In genomic region chr5:141957367-141957993, GRCh38 we compare ENCODE assay signal across 13 cellular contexts. TPM values are rescaled to one million over a fixed set of nuclear protein-coding genes. Genes with fewer than 3 reads are reported as not detected.
DNase-seq lines count a peak whose midpoint lies in the region; ATAC-seq and TF ChIP-seq lines count a peak whose summit lies in the region.
"Had no signal": no experiment of that assay in that cellular context is flagged by ENCODE, and none has a peak within 500 bp of the region (broad histone marks: within the 10 kb centered on the region; RNA-seq: fewer than 3 reads in every experiment).

No MANE protein-coding gene starts in this region.

- H3K4me3 ChIP-seq in GM23338 (no peak overlapping the region), mesodermal cell (ENCODE audit: extremely low read depth, insufficient read depth, low read length, poor library complexity, severe bottlenecking) (no peak overlapping the region)

- no peaks in the 10 kb centered on the region for H3K9me2 ChIP-seq in GM23338 (ENCODE audit: insufficient read depth)

- H3K27ac ChIP-seq in GM23338 (ENCODE audit: low read depth) (no peak overlapping the region), mesodermal cell (ENCODE audit: low read depth, low read length, severe bottlenecking) (peak overlapping the region; percentile 51)

- H2AFZ ChIP-seq in GM23338, result peak overlapping the region; percentile 15

- intact Hi-C loops in activated CD4-positive, alpha-beta memory T cell treated with anti-CD3 and anti-CD28 coated beads for 36 hours (cut with micrococcal nuclease), result no loop called here

- H3K36me3 Mint-ChIP-seq in GM23338 (ENCODE audit: low read depth), result no peaks in the 10 kb centered on the region
- no peaks in the 10 kb centered on the region for H3K36me3 Mint-ChIP-seq in activated CD4-positive, alpha-beta memory T cell treated with anti-CD3 and anti-CD28 coated beads for 36 hours

- H3K27me3 ChIP-seq in GM23338 (ENCODE audit: insufficient read depth), result no peaks in the 10 kb centered on the region

- H3K9me3 Mint-ChIP-seq in GM23338, result no peaks in the 10 kb centered on the region
- H3K9me3 Mint-ChIP-seq in activated CD4-positive, alpha-beta memory T cell treated with anti-CD3 and anti-CD28 coated beads for 36 hours, result no peaks in the 10 kb centered on the region

- H3K4me3 Mint-ChIP-seq in GM23338, result no peak overlapping the region
- H3K4me3 Mint-ChIP-seq in activated CD4-positive, alpha-beta memory T cell treated with anti-CD3 and anti-CD28 coated beads for 36 hours, result peak overlapping the region; percentile 54

- no peaks in the 10 kb centered on the region for H3F3A ChIP-seq in GM23338 (replicated peaks; ENCODE audit: low read depth)

- H3K4me1 Mint-ChIP-seq in GM23338, result peaks cover 37% of the 10 kb centered on the region
- peaks cover 39% of the 10 kb centered on the region for H3K4me1 Mint-ChIP-seq in activated CD4-positive, alpha-beta memory T cell treated with anti-CD3 and anti-CD28 coated beads for 36 hours (ENCODE audit: low read depth)

- DNase-seq in SKM-1 treated with dmso at 0.1 percent for 144 hours (lab: John Stamatoyannopoulos, UW; ENCODE audit: unreplicated experiment), result peak; percentile 48
- DNase-seq in SKM-1 (lab: John Stamatoyannopoulos, UW; ENCODE audit: unreplicated experiment), result no peak
- DNase-seq in GM23338 (ENCODE audit: low spot score), result peak; percentile 25
- no peak for DNase-seq in activated CD4-positive, alpha-beta memory T cell treated with anti-CD3 and anti-CD28 coated beads for 36 hours
- DNase-seq in NCI-H345 treated with DMSO at 0.1 percent for 48 hours (lab: John Stamatoyannopoulos, UW; ENCODE audit: unreplicated experiment), result no peak
- DNase-seq in dermis blood vessel endothelial cell, result no peak
- DNase-seq: left colon; NCI-H1417 treated with DMSO at 0.1 percent for 48 hours; stimulated activated CD4-positive, alpha-beta T cell treated with anti-CD3 and anti-CD28 coated beads, Interleukin-1b, Interleukin-23, amount 100 ng/mL, for 48 hours had no signal

- peaks cover 16% of the 10 kb centered on the region; the same call in 1 of the 2 replicates for H3K4me1 ChIP-seq in GM23338 (ENCODE audit: insufficient read depth)
- peaks cover 23% of the 10 kb centered on the region for H3K4me1 ChIP-seq in mesodermal cell (ENCODE audit: control insufficient read depth, insufficient read depth, low read length, poor library complexity, severe bottlenecking)

- CTCF ChIA-PET in activated CD4-positive, alpha-beta memory T cell treated with anti-CD3 and anti-CD28 coated beads for 36 hours (lab: Charles Lee), result interaction anchor here (0.8 to 7.5 kb wide), 9 partner anchors 12 to 292 kb away, joined by 3 to 277 read pairs (median 32); partner anchors contain the start of genes PCDH1 and RNF14

- 93 to 96% methylated on average over 15 to 16 of the region's 16 CpGs for WGBS in mesodermal cell (ENCODE audit: insufficient coverage in 2 of 2), 2 experiments

- no peak for TF ChIP-seq CTCF in GM23338 (conservative IDR thresholded peaks at IDR 0.05; ENCODE audit: low read depth in 2 of 2)

- H3K27me3 Mint-ChIP-seq in GM23338 (ENCODE audit: insufficient read depth, low read depth, poor library complexity), result peaks cover 3% of the 10 kb centered on the region
- no peaks in the 10 kb centered on the region for H3K27me3 Mint-ChIP-seq in activated CD4-positive, alpha-beta memory T cell treated with anti-CD3 and anti-CD28 coated beads for 36 hours

- no peaks in the 10 kb centered on the region for H3K9me3 ChIP-seq in mesodermal cell (ENCODE audit: control insufficient read depth, low read length)

- no peaks in the 10 kb centered on the region for H3K36me3 ChIP-seq in GM23338 (ENCODE audit: insufficient read depth)
- no peaks in the 10 kb centered on the region for H3K36me3 ChIP-seq in mesodermal cell (ENCODE audit: control insufficient read depth, insufficient read depth, low read length)

- H4K20me1 ChIP-seq in GM23338 (replicated peaks; ENCODE audit: insufficient read depth), result no peaks in the 10 kb centered on the region

- H3K27ac Mint-ChIP-seq in GM23338, result no peak overlapping the region
- H3K27ac Mint-ChIP-seq in activated CD4-positive, alpha-beta memory T cell treated with anti-CD3 and anti-CD28 coated beads for 36 hours, result peak overlapping the region; percentile 10

- no peak overlapping the region; the same call in 1 of the 2 replicates for H3K4me2 ChIP-seq in GM23338

- POLR2A ChIA-PET in activated CD4-positive, alpha-beta memory T cell treated with anti-CD3 and anti-CD28 coated beads for 36 hours (lab: Charles Lee), result interaction anchor here (0.9 to 4.4 kb wide), 3 partner anchors 12 to 264 kb away, joined by 3 to 36 read pairs (median 10); partner anchors contain the start of genes DELE1 and RNF14

- H3K79me2 ChIP-seq in GM23338 (replicated peaks; ENCODE audit: insufficient read depth), result no peaks in the 10 kb centered on the region

- ATAC-seq in GM23338 (peak; percentile 13; the same call in 1 of the 3 replicates), GM21529 (IDR thresholded peaks at IDR 0.05; ENCODE audit: unreplicated experiment) (no peak)
- ATAC-seq: left colon had no signal

TF ChIP-seq in GM23338, 12 proteins besides CTCF, POLR2A, EP300 and RAD21 (continues in another document):
- no peak for TF ChIP-seq POLR2AphosphoS5 (IDR thresholded peaks at IDR 0.05; ENCODE audit: low read depth)

RNA-seq across cellular contexts. Expression of gene PCDH12, which starts 0.5 kb away (rescaled TPM):
- 0.12 and 0.14 TPM in 2 replicates for total RNA-seq in GM23338 (2014; rRNA removed; shearing (Covaris generic))
- 0.29 and 0.33 TPM in 2 replicates for polyA plus RNA-seq in GM23338 (2016; fragmentation: Nextera tagmentation; extraction: Ambion mirVana)
- total RNA-seq in activated CD4-positive, alpha-beta memory T cell treated with anti-CD3 and anti-CD28 coated beads for 36 hours, result 1 to 10 TPM; 1.7 to 2.6 TPM
- 5.8 TPM for polyA plus RNA-seq in mesodermal cell (2013, experiment 1 of 2)
- 3.6 TPM for polyA plus RNA-seq in mesodermal cell (2013, experiment 2 of 2)
- 48.2 and 60.9 TPM in 2 replicates for total RNA-seq in dermis blood vessel endothelial cell
- total RNA-seq: osteocyte had no signal
- polyA plus RNA-seq: AG04450 had no signal

RNA-seq across cellular contexts. Expression of gene RNF14, which starts 11.4 kb away (rescaled TPM):
- total RNA-seq in GM23338 (2014; rRNA removed; shearing (Covaris generic)), result 18.1 and 19.0 TPM in 2 replicates
- polyA plus RNA-seq in GM23338 (2016; fragmentation: Nextera tagmentation; extraction: Ambion mirVana), result 4.5 and 8.9 TPM in 2 replicates
- 10 to 100 TPM; 34.6 to 39.5 TPM for total RNA-seq in activated CD4-positive, alpha-beta memory T cell treated with anti-CD3 and anti-CD28 coated beads for 36 hours
- 44.8 TPM for polyA plus RNA-seq in mesodermal cell (2013, experiment 1 of 2)
- polyA plus RNA-seq in mesodermal cell (2013, experiment 2 of 2), result 46.8 TPM
- total RNA-seq in dermis blood vessel endothelial cell, result 75.7 and 88.3 TPM in 2 replicates

RNA-seq across cellular contexts. Expression of gene DELE1, which starts 33.8 kb away (rescaled TPM):
- 50.0 and 62.2 TPM in 2 replicates for total RNA-seq in GM23338 (2014; rRNA removed; shearing (Covaris generic))
- 25.6 and 26.9 TPM in 2 replicates for polyA plus RNA-seq in GM23338 (2016; fragmentation: Nextera tagmentation; extraction: Ambion mirVana)
- total RNA-seq in activated CD4-positive, alpha-beta memory T cell treated with anti-CD3 and anti-CD28 coated beads for 36 hours, result 10 to 100 TPM; 49.3 to 51.5 TPM
- polyA plus RNA-seq in mesodermal cell (2013, experiment 1 of 2), result 51.6 TPM
- polyA plus RNA-seq in mesodermal cell (2013, experiment 2 of 2), result 46.5 TPM
- total RNA-seq in dermis blood vessel endothelial cell, result 66.4 and 81.7 TPM in 2 replicates

RNA-seq across cellular contexts. Expression of gene GNPDA1, which starts 55.3 kb away (rescaled TPM):
- total RNA-seq in GM23338 (2014; rRNA removed; shearing (Covaris generic)), result 117 and 149 TPM in 2 replicates
- polyA plus RNA-seq in GM23338 (2016; fragmentation: Nextera tagmentation; extraction: Ambion mirVana), result 47.0 and 47.6 TPM in 2 replicates
- total RNA-seq in activated CD4-positive, alpha-beta memory T cell treated with anti-CD3 and anti-CD28 coated beads for 36 hours, result 10 to 100 TPM; 55.8 to 56.6 TPM
- polyA plus RNA-seq in mesodermal cell (2013, experiment 1 of 2), result 65.8 TPM
- 58.3 TPM for polyA plus RNA-seq in mesodermal cell (2013, experiment 2 of 2)
- total RNA-seq in dermis blood vessel endothelial cell, result 51.4 and 54.1 TPM in 2 replicates

Comparison
In these comparisons a context has a peak if more than half of its experiments do, and no peak if none do; other contexts are left out.
1. DNase-seq: peak in SKM-1 treated with dmso at 0.1 percent for 144 hours (single experiment) and GM23338 (single experiment); none in SKM-1 (single experiment), activated CD4-positive, alpha-beta memory T cell treated with anti-CD3 and anti-CD28 coated beads for 36 hours (single experiment), NCI-H345 treated with DMSO at 0.1 percent for 48 hours (single experiment) and dermis blood vessel endothelial cell (single experiment).
2. RNA of gene PCDH12, which starts 0.5 kb away (total RNA-seq): 48.2 to 60.9 TPM in dermis blood vessel endothelial cell; 1.7 to 2.6 TPM in activated CD4-positive, alpha-beta memory T cell treated with anti-CD3 and anti-CD28 coated beads for 36 hours and 0.12 to 0.14 TPM in GM23338; every median in the first group is over 10 times any median in the second.